26 cellular contexts compared by ENCODE assay signal in genomic region chr7:67614843-67615242, GRCh38.
"Had no signal": no experiment of that assay in that cellular context is flagged by ENCODE, and none has a peak within 500 bp of the region (broad histone marks: within the 10 kb centered on the region; RNA-seq: fewer than 3 reads in every experiment).

No MANE protein-coding gene starts in this region.

- H3K27ac ChIP-seq: epithelial cell of prostate, esophagus squamous epithelium, gastrocnemius medialis, heart right ventricle, left lung, lower lobe of right lung had no signal

- FAIRE-seq: endometrium, islet of Langerhans, keratinocyte had no signal

- H3K4me1 ChIP-seq: left lung, lower lobe of right lung had no signal

- H3K36me3 ChIP-seq: esophagus squamous epithelium, gastrocnemius medialis, heart right ventricle, left lung, lower lobe of right lung had no signal

- H3K4me3 ChIP-seq: esophagus squamous epithelium, gastrocnemius medialis, heart right ventricle, left lung, lower lobe of right lung, mucosa of descending colon had no signal

- ATAC-seq: effector memory CD8-positive, alpha-beta T cell; esophagus mucosa; gastrocnemius medialis; heart right ventricle; left cardiac atrium; left lung; left ventricle myocardium superior; lower lobe of right lung; mucosa of descending colon; naive thymus-derived CD8-positive, alpha-beta T cell had no signal

- DNase-seq: cortex of kidney; effector CD8-positive, alpha-beta T cell; effector memory CD8-positive, alpha-beta T cell; endodermal cell; erythroblast; esophagus squamous epithelium; foreskin fibroblast; foreskin melanocyte; gastrocnemius medialis; glutamatergic neuron; head of caudate nucleus; heart right ventricle; hippocampal formation; left cardiac atrium; left lung; left ventricle myocardium superior; lower lobe of right lung; mesenchymal stem cell; mucosa of descending colon; naive B cell; naive thymus-derived CD8-positive, alpha-beta T cell had no signal

- H3K9me3 ChIP-seq: gastrocnemius medialis had no signal
